15 cellular contexts compared by ENCODE assay signal in genomic region chr6:1393641-1394283, GRCh38. TPM values are rescaled to one million over a fixed set of nuclear protein-coding genes. Genes with fewer than 3 reads are reported as not detected.
DNase-seq lines count a peak whose midpoint lies in the region; ATAC-seq, FAIRE-seq and TF ChIP-seq lines count a peak whose summit lies in the region.
"Had no signal": no experiment of that assay in that cellular context is flagged by ENCODE, and none has a peak within 500 bp of the region (broad histone marks: within the 10 kb centered on the region; RNA-seq: fewer than 3 reads in every experiment).

No MANE protein-coding gene starts in this region.

- H3K4me2 ChIP-seq in GM23338 (peak overlapping the region; percentile 69), HepG2 (ENCODE audit: low read depth, low read length) (0 out of 2 replicates have a peak overlapping the region, but pooled peaks have one; percentile 9)
- H3K4me2 ChIP-seq: KMS-11 had no signal

- peaks cover 89% of the 10 kb centered on the region for H3K27me3 Mint-ChIP-seq in GM23338 (ENCODE audit: insufficient read depth, low read depth, poor library complexity)
- H3K27me3 Mint-ChIP-seq in CD4-positive, alpha-beta memory T cell, result peaks cover 53 to 60% of the 10 kb centered on the region in 2 donors

- WGBS in HepG2 (ENCODE audit: low lambda C conversion rate), result 14% methylated on average over 24 of the region's 47 CpGs

- peaks cover 94% of the 10 kb centered on the region for H3K27me3 ChIP-seq in GM23338 (ENCODE audit: insufficient read depth)
- peaks cover 53% of the 10 kb centered on the region for H3K27me3 ChIP-seq in brain microvascular endothelial cell (replicated peaks)
- H3K27me3 ChIP-seq in HepG2 (ENCODE audit: control insufficient read depth in 1 of 2, insufficient read depth in 2 of 2, low read length in 2 of 2), result peaks cover 40 to 89% of the 10 kb centered on the region in 2 experiments; a peak in 4 of 5 replicates
- peaks cover 37% of the 10 kb centered on the region for H3K27me3 ChIP-seq in CD4-positive, alpha-beta memory T cell (ENCODE audit: insufficient read depth, low read length)

- no peak overlapping the region for H3K27ac ChIP-seq in GM23338 (ENCODE audit: low read depth)
- H3K27ac ChIP-seq in brain microvascular endothelial cell, result no peak overlapping the region
- H3K27ac ChIP-seq in HepG2 (ENCODE audit: extremely low read length, insufficient read depth, low read length), result no peak overlapping the region
- H3K27ac ChIP-seq in CD4-positive, alpha-beta memory T cell (ENCODE audit: low read depth, low read length), result no peak overlapping the region
- H3K27ac ChIP-seq: KMS-11 had no signal

- H3F3A ChIP-seq in GM23338 (replicated peaks; ENCODE audit: low read depth), result 0 out of 2 replicates have a peak, but pooled peaks cover 3% of the 10 kb centered on the region

- H2AFZ ChIP-seq in GM23338 (no peak overlapping the region), HepG2 (ENCODE audit: low read length) (no peak overlapping the region)

- BruUV-seq in HepG2 (replicated peaks; lab: Mats Ljungman, UMichigan), result no TSS peak

- no peak for FAIRE-seq in HepG2 (lab: Jason Lieb, UNC)
- FAIRE-seq: TTC549 had no signal

- intact Hi-C loops in HepG2 (cut with micrococcal nuclease; ENCODE audit: unreplicated experiment), result no loop called here
- intact Hi-C loops in CD4-positive, alpha-beta memory T cell (cut with micrococcal nuclease), result no loop called here

- in situ Hi-C loops in brain microvascular endothelial cell (cut with HindIII; ENCODE audit: low pct_ligation_motif_present, low sequenced_read_pairs), result no loop called here
- in situ Hi-C loops in HepG2 (cut with HindIII; ENCODE audit: extremely low pct_ligation_motif_present, low pct_unique_long_range_greater_than_20kb), result loop anchor here (10.0 kb wide), 1 partner anchor 799 kb away; no protein-coding TSS in a partner anchor

- TF ChIP-seq RAD21 in HepG2 (CRISPR knock-in tag; IDR thresholded peaks at IDR 0.05), result no peak

- H3K9me2 ChIP-seq in GM23338 (ENCODE audit: insufficient read depth), result no peaks in the 10 kb centered on the region

- no peak for TF ChIP-seq POLR2A in HepG2 (IDR thresholded peaks at IDR 0.05; ENCODE audit: insufficient read depth in 1 of 2, low read depth in 2 of 2, low read length in 2 of 2)

- ATAC-seq in GM23338 (peak; percentile 7), HepG2 (peak; percentile 10; the same call in 2 of the 3 replicates), GM21737 (IDR thresholded peaks at IDR 0.05; ENCODE audit: unreplicated experiment) (no peak), GM18517 (IDR thresholded peaks at IDR 0.05; ENCODE audit: unreplicated experiment) (no peak)
- ATAC-seq: esophagus mucosa, Panc1 had no signal

- H3K9me3 Mint-ChIP-seq in GM23338, result peaks cover 4% of the 10 kb centered on the region; the same call in 2 of the 3 replicates
- no peaks in the 10 kb centered on the region for H3K9me3 Mint-ChIP-seq in CD4-positive, alpha-beta memory T cell

- TF ChIP-seq CTCF in GM23338 (conservative IDR thresholded peaks at IDR 0.05; ENCODE audit: low read depth in 2 of 2) (no peak), brain microvascular endothelial cell (IDR thresholded peaks at IDR 0.05; ENCODE audit: low read depth, low read length, missing control alignments) (no peak), HepG2 (CRISPR knock-in tag; IDR thresholded peaks at IDR 0.05) (no peak)

- H3K4me1 ChIP-seq in GM23338 (ENCODE audit: insufficient read depth) (peaks cover 9% of the 10 kb centered on the region; the same call in 1 of the 2 replicates), HepG2 (ENCODE audit: insufficient read depth, low read length) (peaks cover 4% of the 10 kb centered on the region; the same call in 1 of the 2 replicates)
- peaks cover 3% of the 10 kb centered on the region for H3K4me1 ChIP-seq in CD4-positive, alpha-beta memory T cell (ENCODE audit: insufficient read depth, low read length)

- POLR2A ChIA-PET in HepG2 (lab: Yijun Ruan, JAX), result no interaction called here
- POLR2A ChIA-PET in CD4-positive, alpha-beta memory T cell (lab: Charles Lee; ENCODE audit: partially characterized antibody), result no interaction called here

- no peaks in the 10 kb centered on the region for H3K9me3 ChIP-seq in HepG2 (ENCODE audit: low read length)
- no peaks in the 10 kb centered on the region for H3K9me3 ChIP-seq in CD4-positive, alpha-beta memory T cell (ENCODE audit: control insufficient read depth in 1 of 2, low read length in 2 of 2)

- DNase-seq in GM23338 (ENCODE audit: low spot score) (peak; percentile 42), brain microvascular endothelial cell (no peak), HepG2 (ENCODE audit: low spot score) (no peak), skeletal muscle cell (ENCODE audit: low read depth) (no peak)
- DNase-seq in CD4-positive, alpha-beta memory T cell, result no peak
- DNase-seq in activated CD4-positive, alpha-beta T cell treated with anti-CD3 and anti-CD28 coated beads, Interleukin-2, amount 50 U/mL, for 4 hours, result no peak
- DNase-seq: activated CD8-positive, alpha-beta memory T cell treated with anti-CD3 and anti-CD28 coated beads, Interleukin-2, amount 50 U/mL, for 4 hours had no signal

- CTCF ChIA-PET in HepG2 (lab: Yijun Ruan, JAX; ENCODE audit: low intra/inter-chr PET ratio, low total read pairs), result no interaction called here
- CTCF ChIA-PET in CD4-positive, alpha-beta memory T cell (lab: Charles Lee; ENCODE audit: partially characterized antibody), result no interaction called here

- no peaks in the 10 kb centered on the region for H3K79me2 ChIP-seq in GM23338 (replicated peaks; ENCODE audit: insufficient read depth)
- H3K79me2 ChIP-seq in HepG2 (ENCODE audit: insufficient read depth, low read length), result no peaks in the 10 kb centered on the region

- H3K9ac ChIP-seq in HepG2 (ENCODE audit: insufficient read depth, low read depth, low read length), result no peak overlapping the region
- H3K9ac ChIP-seq: KMS-11 had no signal

- 0 out of 3 replicates have a peak overlapping the region, but pooled peaks have one; percentile 29 for H3K4me3 Mint-ChIP-seq in GM23338
- H3K4me3 Mint-ChIP-seq in CD4-positive, alpha-beta memory T cell, result peak overlapping the region in 3 of 8 donors; percentile 25 to 48 (median 26)

- TF ChIP-seq EP300 in HepG2 (IDR thresholded peaks at IDR 0.05; ENCODE audit: low read depth in 2 of 2, low read length in 2 of 2) (no peak), HepG2 (CRISPR knock-in tag; IDR thresholded peaks at IDR 0.05; ENCODE audit: borderline replicate concordance) (no peak)

- H3K36me3 Mint-ChIP-seq in GM23338 (ENCODE audit: low read depth), result no peaks in the 10 kb centered on the region; the same call in 2 of the 3 replicates
- H3K36me3 Mint-ChIP-seq in CD4-positive, alpha-beta memory T cell, result no peaks in the 10 kb centered on the region
- H3K36me3 Mint-ChIP-seq: brain had no signal

- H4K20me1 ChIP-seq in GM23338 (replicated peaks; ENCODE audit: insufficient read depth) (peaks cover 23% of the 10 kb centered on the region), HepG2 (ENCODE audit: insufficient read depth, low read length) (peaks cover 4% of the 10 kb centered on the region)

- no peaks in the 10 kb centered on the region for H3K36me3 ChIP-seq in GM23338 (ENCODE audit: insufficient read depth)
- H3K36me3 ChIP-seq in brain microvascular endothelial cell (replicated peaks), result no peaks in the 10 kb centered on the region
- no peaks in the 10 kb centered on the region for H3K36me3 ChIP-seq in HepG2 (replicated peaks in 1 of 2; ENCODE audit: control insufficient read depth in 1 of 2, insufficient read depth in 2 of 2, low read length in 2 of 2)
- H3K36me3 ChIP-seq in CD4-positive, alpha-beta memory T cell (ENCODE audit: insufficient read depth, low read length), result no peaks in the 10 kb centered on the region

- peaks cover 32% of the 10 kb centered on the region for H3K4me1 Mint-ChIP-seq in GM23338
- peaks cover 5 to 38% (median 18%) of the 10 kb centered on the region in 4 donors for H3K4me1 Mint-ChIP-seq in CD4-positive, alpha-beta memory T cell

- H3K4me3 ChIP-seq in GM23338 (peak overlapping the region; percentile 43), brain microvascular endothelial cell (ENCODE audit: low read depth, low read length) (peak overlapping the region; percentile 5), HepG2 (replicated peaks in 1 of 3; ENCODE audit: insufficient read depth in 1 of 3, low read depth in 2 of 3, low read length in 3 of 3) (no peak overlapping the region; a peak in 1 of 6 replicates), skeletal muscle cell (ENCODE audit: low read depth, low read length) (peak overlapping the region; percentile 20)
- H3K4me3 ChIP-seq in CD4-positive, alpha-beta memory T cell (ENCODE audit: low read length in 2 of 2), result no peak overlapping the region

- no peak overlapping the region for H3K27ac Mint-ChIP-seq in GM23338
- H3K27ac Mint-ChIP-seq in CD4-positive, alpha-beta memory T cell, result no peak overlapping the region
- H3K27ac Mint-ChIP-seq: brain had no signal

TF ChIP-seq in HepG2, 621 proteins besides CTCF, POLR2A, EP300 and RAD21 (continues in another document):
- peak; percentile 88; the same call in 1 of the 2 replicates for TF ChIP-seq EZH2 (conservative IDR thresholded peaks at IDR 0.05; ENCODE audit: low read depth, low read length)

RNA-seq across cellular contexts. Expression of gene FOXF2, which starts 4.4 kb away (rescaled TPM):
- not detected in 2 replicates for total RNA-seq in GM23338 (2014; rRNA removed; shearing (Covaris generic))
- not detected in 2 replicates for polyA plus RNA-seq in GM23338 (2016; fragmentation: Nextera tagmentation; extraction: Ambion mirVana)
- total RNA-seq in HepG2 (2016; rRNA removed; fragmentation: Illumina TruSeq; extraction: Trizol), result not detected in 2 replicates
- not detected in 2 replicates for total RNA-seq in HepG2 (2016; cell fraction: cytosol; rRNA removed; fragmentation: Illumina TruSeq; extraction: Trizol; ENCODE audit: low read depth)
- not detected in 2 replicates for total RNA-seq in HepG2 (2016; cell fraction: insoluble cytoplasmic fraction; rRNA removed; fragmentation: Illumina TruSeq; extraction: Trizol)
- total RNA-seq in HepG2 (2016; cell fraction: membrane; rRNA removed; fragmentation: Illumina TruSeq; extraction: Trizol), result not detected in 2 replicates
- not detected in 2 replicates for total RNA-seq in HepG2 (2016; cell fraction: nucleus; rRNA removed; fragmentation: Illumina TruSeq; extraction: Trizol)
- not detected in 2 replicates for polyA plus RNA-seq in HepG2 (2011; rRNA removed)
- 0.03 TPM in 2 replicates for polyA plus RNA-seq in HepG2 (2011; cell fraction: cytosol; rRNA removed)
- not detected in 2 replicates for polyA plus RNA-seq in HepG2 (2011; cell fraction: nucleus; rRNA removed)
- polyA plus RNA-seq in HepG2 (2012), result not detected in 2 replicates
- polyA plus RNA-seq in HepG2 (2016; cell fraction: cytosol; fragmentation: Illumina TruSeq; extraction: Trizol; ENCODE audit: low read depth), result not detected in 2 replicates
- not detected in 2 replicates for polyA plus RNA-seq in HepG2 (2016; cell fraction: insoluble cytoplasmic fraction; fragmentation: Illumina TruSeq; extraction: Trizol; ENCODE audit: low read depth)
- not detected in 2 replicates for polyA plus RNA-seq in HepG2 (2016; cell fraction: membrane; fragmentation: Illumina TruSeq; extraction: Trizol; ENCODE audit: low read depth)
- not detected in 2 replicates for polyA plus RNA-seq in HepG2 (2016; cell fraction: nucleus; fragmentation: Illumina TruSeq; extraction: Trizol; ENCODE audit: insufficient read depth, low read depth)
- 33.4 TPM in 1 of 2 replicates, not detected in the other for polyA minus RNA-seq in HepG2 (2011; rRNA and poly(A)+ RNA removed; ENCODE audit: low replicate concordance)
- 0.26 and 0.30 TPM in 2 replicates for polyA minus RNA-seq in HepG2 (2011; cell fraction: cytosol; rRNA and poly(A)+ RNA removed)
- 0.13 TPM in 1 of 2 replicates, not detected in the other for polyA minus RNA-seq in HepG2 (2011; cell fraction: nucleus; rRNA and poly(A)+ RNA removed)
- total RNA-seq in CD4-positive, alpha-beta memory T cell, result not detected
- not detected for polyA plus RNA-seq in CD4-positive, alpha-beta memory T cell
- total RNA-seq: pulmonary artery endothelial cell had no signal

Comparison
In these comparisons a context has a peak if more than half of its experiments do, and no peak if none do; other contexts are left out.
1. ATAC-seq: peak in GM23338 (single experiment) and HepG2 (single experiment); none in GM21737 (single experiment) and GM18517 (single experiment).
2. H3K4me3 ChIP-seq: peak in GM23338 (single experiment), brain microvascular endothelial cell (single experiment) and skeletal muscle cell (single experiment); none in HepG2 (0 of 3) and CD4-positive, alpha-beta memory T cell (0 of 2).